ENCODE assay signal across 17 cellular contexts in the genomic region with DNA sequence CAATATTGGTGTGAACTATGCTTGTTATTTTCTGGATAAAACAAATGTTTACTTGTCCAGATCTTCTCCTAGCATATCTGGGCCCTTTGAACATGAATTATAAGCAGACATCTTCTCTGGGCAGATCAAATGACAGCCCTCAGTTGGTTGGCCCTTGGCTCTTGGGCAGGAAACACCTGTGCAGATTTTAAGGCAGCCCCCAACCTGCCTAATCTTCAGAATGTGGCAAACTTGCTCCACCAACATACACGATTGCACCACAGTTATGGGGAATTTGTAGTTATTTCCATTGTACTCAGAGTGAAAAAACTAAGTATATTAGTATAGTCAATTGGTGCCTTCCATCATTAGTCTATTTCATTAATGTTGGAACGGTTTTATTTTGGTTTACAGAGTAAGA.
"Had no signal": no experiment of that assay in that cellular context is flagged by ENCODE, and none has a peak within 500 bp of the region (broad histone marks: within the 10 kb centered on the region; RNA-seq: fewer than 3 reads in every experiment).

No MANE protein-coding gene starts in this region.

- DNase-seq: activated CD4-positive, CD25-positive, alpha-beta regulatory T cell; activated CD8-positive, alpha-beta memory T cell treated with anti-CD3 and anti-CD28 coated beads, Interleukin-2, amount 10 ng/mL, durations not matched to agents 7 days and 5 days; activated effector memory CD4-positive, alpha-beta T cell treated with Interleukin-2 at 50 U/mL for 16 hours; activated T-cell treated with anti-CD3 and anti-CD28 coated beads, Interleukin-2, amount 50 U/mL, for 24 hours; anterior cingulate cortex; left ventricle myocardium superior; pancreas; stimulated activated CD4-positive, alpha-beta T cell treated with anti-CD3 and anti-CD28 coated beads, Interleukin-15, amount 100 ng/mL, for 24 hours; stimulated activated CD4-positive, alpha-beta T cell treated with anti-CD3 and anti-CD28 coated beads, Interleukin-4, amount 100 ng/mL, for 24 hours; stomach; T-helper 2 cell had no signal

- H3K9me3 ChIP-seq: gastrocnemius medialis, pancreas, stomach, tibial nerve had no signal

- H3K27ac ChIP-seq: cardiac muscle cell, gastrocnemius medialis, pancreas had no signal

- H3K36me3 ChIP-seq: cardiac muscle cell, gastrocnemius medialis, pancreas, stomach, tibial nerve had no signal

- H3K4me3 ChIP-seq: cardiac muscle cell, gastrocnemius medialis, pancreas, stomach, tibial nerve had no signal

- H3K27me3 ChIP-seq: cardiac muscle cell, gastrocnemius medialis, pancreas, stomach, tibial nerve had no signal

- FAIRE-seq: colon, endothelial cell of umbilical vein, pancreas, TTC549 had no signal
